Comparison of ENCODE assay signal across 21 cellular contexts in genomic region chr2:74542978-74543377, GRCh38. TPM values are rescaled to one million over a fixed set of nuclear protein-coding genes. Genes with fewer than 3 reads are reported as not detected.
DNase-seq lines count a peak whose midpoint lies in the region; ATAC-seq and TF ChIP-seq lines count a peak whose summit lies in the region.
"Had no signal": no experiment of that assay in that cellular context is flagged by ENCODE, and none has a peak within 500 bp of the region (broad histone marks: within the 10 kb centered on the region; RNA-seq: fewer than 3 reads in every experiment).

No MANE protein-coding gene starts in this region.

- peaks cover 11% of the 10 kb centered on the region for H3K36me3 Mint-ChIP-seq in T-helper 17 cell (ENCODE audit: low read depth)
- H3K36me3 Mint-ChIP-seq: CD8-positive, alpha-beta T cell had no signal

- H3K4me3 Mint-ChIP-seq in T-helper 17 cell: no peak overlapping the region
- H3K4me3 Mint-ChIP-seq: B cell; CD4-positive, alpha-beta T cell; CD8-positive, alpha-beta T cell had no signal

- 88 to 91% methylated on average over 1 of the region's 1 CpG for WGBS in aorta, 2 donors

- peak overlapping the region; percentile 53 for H3K27ac Mint-ChIP-seq in T-helper 17 cell
- H3K27ac Mint-ChIP-seq: B cell; CD4-positive, alpha-beta T cell; CD8-positive, alpha-beta T cell had no signal

- H3K4me3 ChIP-seq in fibroblast of mammary gland (ENCODE audit: control insufficient read depth, low read depth, low read length): no peak overlapping the region
- H3K4me3 ChIP-seq in upper lobe of right lung: no peak overlapping the region
- no peak overlapping the region for H3K4me3 ChIP-seq in aorta (ENCODE audit: low read length in 2 of 2)
- H3K4me3 ChIP-seq: A549; BLaER1 treated with 17β-estradiol and CSF1 and Interleukin-3, amounts not matched to agents 10 nM and 100 nM had no signal

- H3K27ac ChIP-seq in upper lobe of right lung: no peak overlapping the region
- no peak overlapping the region for H3K27ac ChIP-seq in aorta (ENCODE audit: low read depth in 1 of 2, low read length in 2 of 2)
- H3K27ac ChIP-seq: 22Rv1; A549; BLaER1 treated with 17β-estradiol and CSF1 and Interleukin-3, amounts not matched to agents 10 nM and 100 nM; C4-2B had no signal

- intact Hi-C loops in cardiac septum (cut with DNase I): no loop called here
- intact Hi-C loops in Right ventricle myocardium inferior (cut with DNase I): no loop called here
- intact Hi-C loops in upper lobe of right lung (cut with DNase I): no loop called here
- intact Hi-C loops in aorta (cut with DNase I): no loop called here

- peak; percentile 33 for DNase-seq in cardiac septum (ENCODE audit: low spot score)
- no peak for DNase-seq in Right ventricle myocardium inferior (ENCODE audit: missing footprints)
- no peak for DNase-seq in T-helper 17 cell
- DNase-seq in fibroblast of mammary gland (ENCODE audit: low read depth): peak; percentile 22
- peak; percentile 1 for DNase-seq in upper lobe of right lung
- no peak for DNase-seq in aorta
- DNase-seq in amniotic stem cell (lab: John Stamatoyannopoulos, UW): no peak
- DNase-seq: AML-193; Caco-2; Calu3; CD4-positive, alpha-beta T cell; CD8-positive, alpha-beta T cell; DMS79 treated with DMSO at 0.1 percent for 48 hours; GF-D8 had no signal

- H3K27me3 ChIP-seq in upper lobe of right lung (no peaks in the 10 kb centered on the region), aorta (ENCODE audit: control insufficient read depth in 1 of 2, insufficient read depth in 2 of 2, low read length in 1 of 2) (no peaks in the 10 kb centered on the region)

- H3K9me3 ChIP-seq in T-helper 17 cell (ENCODE audit: control insufficient read depth, low read length, poor library complexity, severe bottlenecking) (no peaks in the 10 kb centered on the region), upper lobe of right lung (no peaks in the 10 kb centered on the region), aorta (ENCODE audit: control insufficient read depth, low read length) (no peaks in the 10 kb centered on the region)
- H3K9me3 ChIP-seq: A549, Caco-2 had no signal

- H3K27me3 Mint-ChIP-seq in T-helper 17 cell: peaks cover 74% of the 10 kb centered on the region

- peaks cover 4% of the 10 kb centered on the region for H3K4me1 Mint-ChIP-seq in T-helper 17 cell

- ATAC-seq in Right ventricle myocardium inferior: no peak
- ATAC-seq in T-helper 17 cell: no peak
- no peak for ATAC-seq in upper lobe of right lung
- ATAC-seq in GM18520 (IDR thresholded peaks at IDR 0.05; ENCODE audit: unreplicated experiment): no peak
- no peak for ATAC-seq in aorta (ENCODE audit: low FRiP score)
- ATAC-seq: A549; CD8-positive, alpha-beta T cell had no signal

- H3K4me1 ChIP-seq in upper lobe of right lung: no peaks in the 10 kb centered on the region
- no peaks in the 10 kb centered on the region for H3K4me1 ChIP-seq in aorta (ENCODE audit: control insufficient read depth in 1 of 2, insufficient read depth in 2 of 2, low read length in 2 of 2)
- H3K4me1 ChIP-seq: A549 had no signal

- H3K36me3 ChIP-seq in upper lobe of right lung (no peaks in the 10 kb centered on the region), aorta (ENCODE audit: control insufficient read depth in 1 of 2, insufficient read depth in 2 of 2, low read length in 1 of 2) (no peaks in the 10 kb centered on the region)
- H3K36me3 ChIP-seq: BLaER1 treated with 17β-estradiol and CSF1 and Interleukin-3, amounts not matched to agents 10 nM and 100 nM had no signal

- TF ChIP-seq CTCF in fibroblast of mammary gland (conservative IDR thresholded peaks at IDR 0.05; ENCODE audit: control insufficient read depth, insufficient read depth, low read depth, low read length): no peak
- TF ChIP-seq CTCF in upper lobe of right lung (IDR thresholded peaks at IDR 0.05): no peak

RNA-seq across cellular contexts. Expression of gene LOXL3, which starts 10.8 kb away (rescaled TPM):
- 2.8 TPM for total RNA-seq in cardiac septum
- total RNA-seq in Right ventricle myocardium inferior: 4.8 TPM
- total RNA-seq in T-helper 17 cell: 1 to 10 TPM in 1 of 2 donors, under 1 TPM in 1; 0.75 to 2.0 TPM
- total RNA-seq in upper lobe of right lung: 8.1 TPM
- total RNA-seq in aorta: 10 to 100 TPM; 18.9 to 27.1 TPM
- 10 to 100 TPM in 1 of 2 donors, 1 to 10 TPM in 1; 6.4 to 16.9 TPM for polyA plus RNA-seq in aorta
- total RNA-seq: CD8-positive, alpha-beta T cell had no signal

RNA-seq across cellular contexts. Expression of gene DOK1, which starts 11.5 kb away (rescaled TPM):
- total RNA-seq in cardiac septum (3.9 TPM), Right ventricle myocardium inferior (4.9 TPM), T-helper 17 cell (10 to 100 TPM in 1 of 2 donors, 1 to 10 TPM in 1; 8.3 to 14.6 TPM), upper lobe of right lung (35.7 TPM), aorta (10 to 100 TPM; 18.2 to 19.6 TPM)
- polyA plus RNA-seq in aorta: 10 to 100 TPM; 14.9 to 16.3 TPM

RNA-seq across cellular contexts. Expression of gene HTRA2, which starts 13.2 kb away (rescaled TPM):
- total RNA-seq in cardiac septum: 25.0 TPM
- 29.2 TPM for total RNA-seq in Right ventricle myocardium inferior
- total RNA-seq in T-helper 17 cell: 10 to 100 TPM; 18.5 to 21.4 TPM
- total RNA-seq in upper lobe of right lung: 31.4 TPM
- 10 to 100 TPM; 31.9 to 35.4 TPM for total RNA-seq in aorta
- polyA plus RNA-seq in aorta: 10 to 100 TPM; 27.4 to 46.9 TPM

RNA-seq across cellular contexts. Expression of gene AUP1, which starts 13.5 kb away (rescaled TPM):
- total RNA-seq in cardiac septum: 50.0 TPM
- 53.7 TPM for total RNA-seq in Right ventricle myocardium inferior
- total RNA-seq in T-helper 17 cell: 100 to 1,000 TPM; 139 to 153 TPM
- 119 TPM for total RNA-seq in upper lobe of right lung
- 10 to 100 TPM; 73.0 to 85.4 TPM for total RNA-seq in aorta
- polyA plus RNA-seq in aorta: 100 to 1,000 TPM in 1 of 2 donors, 10 to 100 TPM in 1; 49.5 to 279 TPM

RNA-seq across cellular contexts. Expression of gene DQX1, which starts 16.9 kb away (rescaled TPM):
- total RNA-seq in cardiac septum (not detected), Right ventricle myocardium inferior (not detected), T-helper 17 cell (under 1 TPM in 1 of 2 donors, not detected in 1; 0.23 TPM), upper lobe of right lung (not detected), aorta (under 1 TPM in 1 of 2 donors, not detected in 1; 0.24 TPM)
- polyA plus RNA-seq in aorta: 1 to 10 TPM in 1 of 2 donors, not detected in 1; 4.1 TPM
- total RNA-seq: A172 had no signal

Comparison
In these comparisons a context has a peak if more than half of its experiments do, and no peak if none do; other contexts are left out.
1. DNase-seq: peak in cardiac septum (single experiment), fibroblast of mammary gland (single experiment) and upper lobe of right lung (single experiment); none in Right ventricle myocardium inferior (single experiment), T-helper 17 cell (0 of 3), aorta (0 of 2) and amniotic stem cell (single experiment).